In the genomic region with DNA sequence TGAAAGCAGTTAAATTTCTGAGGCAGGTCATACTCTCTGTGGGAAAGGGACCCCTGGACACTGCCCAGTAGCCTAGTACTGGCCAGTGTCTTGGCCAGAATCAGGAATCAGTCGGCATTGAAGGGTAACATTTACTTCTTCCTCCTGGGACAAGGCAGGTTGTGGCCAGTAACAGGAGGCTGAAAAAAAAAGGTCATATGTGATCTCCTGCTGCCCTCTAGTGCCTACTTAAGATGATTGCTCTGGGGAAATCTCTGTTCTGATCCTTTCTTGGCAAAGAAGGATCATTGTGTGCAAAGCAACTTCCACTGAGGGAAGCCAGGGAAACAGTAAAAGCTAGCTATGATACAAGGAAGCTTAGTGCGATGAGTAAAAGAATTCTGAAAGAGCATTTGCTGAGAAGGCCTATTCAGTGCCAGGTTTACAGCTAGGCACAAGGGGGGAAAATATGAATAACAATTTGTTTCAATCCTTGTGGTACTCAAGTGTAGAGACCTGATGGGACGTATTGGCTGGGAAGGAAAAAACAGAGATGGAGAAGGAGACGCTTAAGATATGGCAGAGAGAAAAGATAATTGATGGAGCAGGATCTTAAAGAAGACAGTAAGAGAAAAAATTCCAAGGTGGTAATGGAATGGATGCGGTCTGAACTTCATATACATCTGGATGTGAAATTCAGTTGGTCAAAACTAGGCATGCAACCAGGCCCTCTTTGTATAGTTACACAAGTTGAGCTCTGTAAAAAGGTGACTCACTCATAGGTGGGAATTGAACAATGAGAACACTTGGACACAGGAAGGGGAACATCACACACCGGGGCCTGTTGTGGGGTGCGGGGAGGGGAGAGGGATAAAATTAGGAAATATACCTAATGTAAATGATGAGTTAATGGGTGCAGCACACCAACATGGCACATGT, we compare ENCODE assay signal across 8 cellular contexts. TPM values are rescaled to one million over a fixed set of nuclear protein-coding genes. Genes with fewer than 3 reads are reported as not detected.
DNase-seq lines count a peak whose midpoint lies in the region; ATAC-seq and TF ChIP-seq lines count a peak whose summit lies in the region.

No MANE protein-coding gene starts in this region.

- no peaks in the 10 kb centered on the region for H3K36me3 ChIP-seq in heart right ventricle

- H3K4me1 ChIP-seq in heart right ventricle: peaks cover 0 to 17% (median 8%) of the 10 kb centered on the region in 9 donors

- no peak overlapping the region for H3K27ac ChIP-seq in heart right ventricle

- H3K9me3 ChIP-seq in heart right ventricle: no peaks in the 10 kb centered on the region

- intact Hi-C loops in Calu3 (cut with micrococcal nuclease; ENCODE audit: unreplicated experiment) (loop anchor here (2.0 to 5.0 kb wide), 2 partner anchors 779 to 1070 kb away; no protein-coding TSS in a partner anchor), heart right ventricle (cut with DNase I) (loop anchor here in 8 of 10 donors (2.0 to 10.0 kb wide), 7 partner anchors 774 to 1069 kb away; no protein-coding TSS in a partner anchor)

- peak; percentile 18 for DNase-seq in Calu3
- peak; percentile 61 for DNase-seq in NCI-H2196 treated with DMSO at 0.1 percent for 48 hours (lab: John Stamatoyannopoulos, UW; ENCODE audit: unreplicated experiment)
- no peak for DNase-seq in heart right ventricle
- DNase-seq in renal cortical epithelial cell (ENCODE audit: low read depth): peak; percentile 83
- DNase-seq in activated effector memory CD4-positive, alpha-beta T cell treated with Interleukin-2 at 50 U/mL for 16 hours: no peak

- BruUV-seq in Calu3 (replicated peaks; lab: Mats Ljungman, UMichigan): no TSS peak

- TF ChIP-seq CTCF in Calu3 (IDR thresholded peaks at IDR 0.05; ENCODE audit: unreplicated experiment) (no peak), heart right ventricle (IDR thresholded peaks at IDR 0.05) (peak; percentile 42 to 78 (median 73))

- H3K27ac Mint-ChIP-seq in Calu3 (ENCODE audit: unreplicated experiment): no peak overlapping the region
- H3K27ac Mint-ChIP-seq in activated T-helper 17 cell treated with anti-CD3 and anti-CD28 coated beads, Interleukin-2, amount 50 U/mL, for 72 hours: no peak overlapping the region

- no peaks in the 10 kb centered on the region for H3K27me3 Mint-ChIP-seq in Calu3 (ENCODE audit: unreplicated experiment)
- H3K27me3 Mint-ChIP-seq in activated T-helper 17 cell treated with anti-CD3 and anti-CD28 coated beads, Interleukin-2, amount 50 U/mL, for 72 hours: no peaks in the 10 kb centered on the region

- no peak overlapping the region for H3K4me3 Mint-ChIP-seq in Calu3 (ENCODE audit: low read depth, unreplicated experiment)
- H3K4me3 Mint-ChIP-seq in activated T-helper 17 cell treated with anti-CD3 and anti-CD28 coated beads, Interleukin-2, amount 50 U/mL, for 72 hours: no peak overlapping the region

- H3K9me3 Mint-ChIP-seq in Calu3 (ENCODE audit: low read depth, unreplicated experiment): no peaks in the 10 kb centered on the region
- no peaks in the 10 kb centered on the region for H3K9me3 Mint-ChIP-seq in activated T-helper 17 cell treated with anti-CD3 and anti-CD28 coated beads, Interleukin-2, amount 50 U/mL, for 72 hours

- no peaks in the 10 kb centered on the region for H3K36me3 Mint-ChIP-seq in Calu3 (ENCODE audit: insufficient read depth, unreplicated experiment)
- no peaks in the 10 kb centered on the region for H3K36me3 Mint-ChIP-seq in activated T-helper 17 cell treated with anti-CD3 and anti-CD28 coated beads, Interleukin-2, amount 50 U/mL, for 72 hours (ENCODE audit: low read depth)

- no peaks in the 10 kb centered on the region for H3K27me3 ChIP-seq in heart right ventricle

- CTCF ChIA-PET in Calu3 (lab: Charles Lee): no interaction called here

- WGBS in heart right ventricle, 2 donors: 57 to 65% methylated on average over 7 of the region's 7 CpGs

- peak; percentile 88 for ATAC-seq in GM19023 (IDR thresholded peaks at IDR 0.05; ENCODE audit: unreplicated experiment)
- ATAC-seq in HG03175 (IDR thresholded peaks at IDR 0.05; ENCODE audit: unreplicated experiment): peak; percentile 79
- ATAC-seq in activated T-helper 17 cell treated with anti-CD3 and anti-CD28 coated beads, Interleukin-2, amount 50 U/mL, for 72 hours (replicated peaks): peak; percentile 39
- ATAC-seq in heart right ventricle: peak; percentile 68 to 89 (median 80)

- H3K4me1 Mint-ChIP-seq in Calu3 (ENCODE audit: low read depth, unreplicated experiment): no peaks in the 10 kb centered on the region
- H3K4me1 Mint-ChIP-seq in activated T-helper 17 cell treated with anti-CD3 and anti-CD28 coated beads, Interleukin-2, amount 50 U/mL, for 72 hours: no peaks in the 10 kb centered on the region

- no peak overlapping the region for H3K4me3 ChIP-seq in heart right ventricle

RNA-seq across cellular contexts. Expression of a gene that starts 25.8 kb away (rescaled TPM):
- total RNA-seq in Calu3 (2022) (8.6 and 9.3 TPM in 2 replicates), heart right ventricle (10 to 100 TPM; 12.1 to 21.2 (median 14.4) TPM), renal cortical epithelial cell (17.7 and 28.3 TPM in 2 replicates)
- total RNA-seq in activated T-helper 17 cell treated with anti-CD3 and anti-CD28 coated beads, Interleukin-2, amount 50 U/mL, for 72 hours: 10 to 100 TPM; 14.8 to 15.7 TPM
- polyA plus RNA-seq in heart right ventricle: 1 to 10 TPM; 2.6 to 3.8 TPM

Comparison
In these comparisons a context has a peak if more than half of its experiments do, and no peak if none do; other contexts are left out.
1. DNase-seq: peak in Calu3 (single experiment), NCI-H2196 treated with DMSO at 0.1 percent for 48 hours (single experiment) and renal cortical epithelial cell (single experiment); none in heart right ventricle (0 of 2) and activated effector memory CD4-positive, alpha-beta T cell treated with Interleukin-2 at 50 U/mL for 16 hours (single experiment).
2. Peak in every context shown above with its lines, with median percentiles within 50 percentile points of each other: ATAC-seq.